ENCODE assay signal across 9 cellular contexts in the genomic region with DNA sequence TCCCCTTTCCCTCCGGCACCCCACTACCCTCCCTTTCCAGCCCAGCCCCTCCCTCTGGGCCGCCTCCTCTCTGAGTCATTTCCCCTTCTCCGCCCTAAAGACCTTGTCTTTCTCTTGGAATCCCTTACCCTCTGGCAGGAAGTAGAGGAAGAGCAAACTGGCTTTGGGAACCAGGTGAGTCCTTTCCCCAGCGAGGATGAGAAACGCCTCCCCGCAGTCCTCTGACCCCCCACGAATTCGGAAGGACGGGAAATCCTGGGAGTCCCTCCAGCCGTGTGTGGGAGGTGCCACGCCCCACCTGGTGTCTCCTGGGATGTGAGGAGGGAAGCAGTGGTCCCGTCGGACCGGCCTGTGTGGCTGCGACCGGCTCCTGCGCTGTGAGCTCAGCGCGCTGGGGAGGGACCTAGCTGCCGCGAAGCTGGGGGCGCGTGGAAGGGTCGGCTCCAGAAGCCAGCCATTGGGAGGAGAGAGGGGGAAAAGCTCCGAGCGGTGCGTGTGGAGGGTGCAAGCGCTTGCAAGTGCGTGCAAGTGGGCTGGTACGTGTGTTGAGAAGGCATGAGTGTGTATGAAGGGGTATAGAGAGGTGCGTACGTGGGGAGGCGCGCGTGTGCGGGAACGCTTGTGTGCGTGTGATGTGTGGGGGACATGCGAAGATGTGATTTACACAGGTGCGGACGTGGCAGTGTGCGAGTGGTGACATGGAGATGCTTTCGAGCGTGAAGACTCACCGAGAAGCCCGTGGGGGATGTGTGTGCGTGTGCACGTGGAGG. TPM values are rescaled to one million over a fixed set of nuclear protein-coding genes. Genes with fewer than 3 reads are reported as not detected.
A peak's percentile ranks its signal among the peaks of the same experiment; 100 is the strongest.
DNase-seq lines count a peak whose midpoint lies in the region; ATAC-seq and TF ChIP-seq lines count a peak whose summit lies in the region.
"Had no signal": no experiment of that assay in that cellular context is flagged by ENCODE, and none has a peak within 500 bp of the region (broad histone marks: within the 10 kb centered on the region; RNA-seq: fewer than 3 reads in every experiment).

No MANE protein-coding gene starts in this region.

- H3K36me3 ChIP-seq in RWPE2 (ENCODE audit: low read depth), result peaks cover 28% of the 10 kb centered on the region

- H3K27ac ChIP-seq in H9 (ENCODE audit: insufficient read length, low read depth, low read length), result no peak overlapping the region
- peak overlapping the region; percentile 87 for H3K27ac ChIP-seq in RWPE2 (ENCODE audit: poor library complexity, severe bottlenecking)

- no peaks in the 10 kb centered on the region for H3K9me3 ChIP-seq in H9 (ENCODE audit: control insufficient read depth, low read depth, low read length)
- H3K9me3 ChIP-seq in RWPE2 (ENCODE audit: severe bottlenecking), result no peaks in the 10 kb centered on the region

- H3K27ac Mint-ChIP-seq in H9 (peak overlapping the region in 1 of 3 experiments; percentile 89; a peak in 1 of 7 replicates), HFFc6 (no peak overlapping the region)

- H3K27me3 ChIP-seq in H9 (ENCODE audit: insufficient read depth, low read length) (no peaks in the 10 kb centered on the region), RWPE2 (ENCODE audit: insufficient read depth, poor library complexity, severe bottlenecking) (no peaks in the 10 kb centered on the region)

- peak overlapping the region in 1 of 2 experiments; percentile 84; a peak in 3 of 5 replicates for H3K4me3 Mint-ChIP-seq in H9
- no peak overlapping the region for H3K4me3 Mint-ChIP-seq in HFFc6

- no peak overlapping the region for H4K8ac ChIP-seq in H9 (replicated peaks; ENCODE audit: insufficient read length, low read depth, low read length)

- no peak overlapping the region for H2BK12ac ChIP-seq in H9 (ENCODE audit: insufficient read length, low read depth, low read length)

- in situ Hi-C loops in G401 (cut with HindIII; ENCODE audit: low sequenced_read_pairs), result no loop called here

- peaks cover 5 to 15% of the 10 kb centered on the region in 2 experiments; a peak in 3 of 4 replicates for H3K4me1 Mint-ChIP-seq in H9
- H3K4me1 Mint-ChIP-seq in HFFc6 (ENCODE audit: low read depth), result no peaks in the 10 kb centered on the region

- H3K27me3 Mint-ChIP-seq in H9 (ENCODE audit: low read depth), result peaks cover 3% of the 10 kb centered on the region
- no peaks in the 10 kb centered on the region; the same call in 1 of the 2 replicates for H3K27me3 Mint-ChIP-seq in HFFc6 (ENCODE audit: insufficient read depth)

- H2AK5ac ChIP-seq in H9 (ENCODE audit: insufficient read length, low read length), result no peak overlapping the region

- H3K36me3 Mint-ChIP-seq in H9 (ENCODE audit: insufficient read depth in 1 of 3, low read depth in 3 of 3) (peaks cover 0 to 16% (median 8%) of the 10 kb centered on the region in 3 experiments; a peak in 4 of 7 replicates), HFFc6 (ENCODE audit: low read depth) (no peaks in the 10 kb centered on the region)

- H3K9ac ChIP-seq in H9 (ENCODE audit: extremely low read depth, insufficient read length, low read length), result peak overlapping the region; percentile 5

- H2BK20ac ChIP-seq in H9 (ENCODE audit: low read depth, low read length, poor library complexity, severe bottlenecking), result no peak overlapping the region

- no peaks in the 10 kb centered on the region for H3K23me2 ChIP-seq in H9 (ENCODE audit: insufficient read length, low read depth, low read length, poor library complexity, severe bottlenecking)

- H2BK5ac ChIP-seq in H9 (ENCODE audit: insufficient read length, low read length), result no peak overlapping the region

- H4K91ac ChIP-seq in H9 (ENCODE audit: insufficient read length, low read depth, low read length), result no peak overlapping the region

- H2BK120ac ChIP-seq in H9 (ENCODE audit: low read depth, low read length, poor library complexity, severe bottlenecking), result no peak overlapping the region

- no peak overlapping the region for H3K56ac ChIP-seq in H9 (ENCODE audit: insufficient read length, low read depth, low read length)

- H3K4ac ChIP-seq in H9 (ENCODE audit: low read depth, low read length), result no peak overlapping the region

- no peaks in the 10 kb centered on the region for H3K79me2 ChIP-seq in H9 (ENCODE audit: insufficient read depth, low read length)

- H2AFZ ChIP-seq in H9 (ENCODE audit: low read length), result no peak overlapping the region

- no peak overlapping the region for H3K18ac ChIP-seq in H9 (ENCODE audit: insufficient read length, low read depth, low read length)

- no peaks in the 10 kb centered on the region for H3K79me1 ChIP-seq in H9 (ENCODE audit: insufficient read depth, low read depth, low read length, poor library complexity, severe bottlenecking)

- DNase-seq in H9, result peak; percentile 65
- DNase-seq in RWPE2 (ENCODE audit: low spot score), result no peak
- DNase-seq in glomerular visceral epithelial cell (ENCODE audit: extremely low spot score), result peak; percentile 22
- peak; percentile 27 for DNase-seq in retina
- DNase-seq in G401 (ENCODE audit: low spot score), result no peak
- no peak for DNase-seq in SIG-M5 (lab: John Stamatoyannopoulos, UW)
- no peak for DNase-seq in HFFc6
- DNase-seq: NCI-H526 treated with DMSO at 0.1 percent for 48 hours had no signal

- no peak overlapping the region for H3T11ph ChIP-seq in H9 (ENCODE audit: low read length)

- ATAC-seq in RWPE2 (ENCODE audit: low read depth), result peak; percentile 86
- ATAC-seq in HG03045 (IDR thresholded peaks at IDR 0.05; ENCODE audit: unreplicated experiment), result no peak

- H2BK15ac ChIP-seq in H9 (ENCODE audit: low read depth, low read length), result no peak overlapping the region

- H3K4me1 ChIP-seq in H9 (ENCODE audit: insufficient read depth, low read length) (no peaks in the 10 kb centered on the region; the same call in 1 of the 2 replicates), RWPE2 (ENCODE audit: insufficient read depth, poor library complexity, severe bottlenecking) (peaks cover 4% of the 10 kb centered on the region)

- peak overlapping the region; percentile 44; the same call in 1 of the 2 replicates for H3K14ac ChIP-seq in H9 (ENCODE audit: insufficient read depth, low read length)

- H4K5ac ChIP-seq in H9 (ENCODE audit: insufficient read length, low read depth, low read length), result no peak overlapping the region

- TF ChIP-seq CTCF in H9 (conservative IDR thresholded peaks at IDR 0.05) (no peak), RWPE2 (IDR thresholded peaks at IDR 0.05; ENCODE audit: poor library complexity, severe bottlenecking) (no peak), HFFc6 (IDR thresholded peaks at IDR 0.05) (no peak)

- H4K20me1 ChIP-seq in H9 (ENCODE audit: control insufficient read depth, insufficient read depth, insufficient read length), result no peaks in the 10 kb centered on the region

- 100% methylated on average over 6 of the region's 48 CpGs for WGBS in H9 (ENCODE audit: extremely low coverage, insufficient read length, low lambda C conversion rate)

- H3K9me3 Mint-ChIP-seq in H9, result peaks cover 0 to 31% of the 10 kb centered on the region in 2 experiments; a peak in 2 of 5 replicates
- no peaks in the 10 kb centered on the region for H3K9me3 Mint-ChIP-seq in HFFc6

- peak overlapping the region; percentile 66 for H3K4me2 ChIP-seq in H9 (ENCODE audit: insufficient read depth, insufficient read length, low read length)

- H3K4me3 ChIP-seq in RWPE2 (ENCODE audit: severe bottlenecking), result peak overlapping the region; percentile 44

- H3K23ac ChIP-seq in H9 (ENCODE audit: insufficient read length, low read depth, low read length), result no peak overlapping the region

RNA-seq across cellular contexts. Expression of a gene that starts 46.3 kb away (rescaled TPM):
- total RNA-seq in H9 (2021), result 0.18 and 0.42 TPM in 2 replicates
- not detected in 2 replicates for total RNA-seq in G401 (2014; rRNA removed; shearing (Covaris generic))
- not detected for total RNA-seq in HFFc6 (2021; fragmentation: NEBNext Ultra II Directional; extraction: Animal tissue kit (Norgen Biotek cat#: 25700))

Comparison
In these comparisons a context has a peak if more than half of its experiments do, and no peak if none do; other contexts are left out.
1. DNase-seq: peak in H9 (single experiment), glomerular visceral epithelial cell (single experiment) and retina (single experiment); none in RWPE2 (single experiment), G401 (single experiment), SIG-M5 (single experiment) and HFFc6 (single experiment).